In the genomic region with DNA sequence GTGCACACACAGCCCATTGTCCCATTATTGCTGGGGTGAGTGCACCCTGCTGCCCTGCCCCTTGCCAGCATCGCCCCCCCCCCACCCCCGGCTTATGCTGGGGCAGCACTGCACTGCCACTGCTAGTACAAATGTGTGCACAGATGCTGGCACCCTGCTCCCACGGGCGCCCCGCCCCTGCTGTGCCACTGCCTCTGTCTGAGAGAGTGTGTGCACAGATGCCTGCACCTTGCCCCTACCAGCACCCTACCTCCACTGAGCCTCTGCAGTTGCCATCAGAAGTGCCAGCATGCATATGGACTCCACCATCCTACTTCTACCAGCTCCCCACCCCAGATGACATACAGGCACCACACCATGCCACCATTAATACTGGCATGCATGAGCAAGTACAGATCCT, we compare ENCODE assay signal across 1 cellular context.
TF ChIP-seq lines count a peak whose summit lies in the region.

No MANE protein-coding gene starts in this region.

TF ChIP-seq in GM23338, 12 proteins besides CTCF, POLR2A, EP300 and RAD21 (continued from another document):
- no peak for TF ChIP-seq ETS1 (IDR thresholded peaks at IDR 0.05)
- TF ChIP-seq ZNF462 (CRISPR knock-in tag; IDR thresholded peaks at IDR 0.05), result no peak
- no peak for TF ChIP-seq EZH2phosphoT487 (IDR thresholded peaks at IDR 0.05; ENCODE audit: unreplicated experiment)
- TF ChIP-seq ZNF114 (CRISPR knock-in tag; IDR thresholded peaks at IDR 0.05), result no peak
- no peak for TF ChIP-seq ZNF331 (CRISPR knock-in tag; IDR thresholded peaks at IDR 0.05; ENCODE audit: low read depth)
- no peak for TF ChIP-seq EZH2 (IDR thresholded peaks at IDR 0.05; ENCODE audit: low read depth, unreplicated experiment)
- TF ChIP-seq STAT1 (IDR thresholded peaks at IDR 0.05; ENCODE audit: unreplicated experiment), result no peak
- no peak for TF ChIP-seq REST (IDR thresholded peaks at IDR 0.05; ENCODE audit: unreplicated experiment)
- no peak for TF ChIP-seq NANOG (IDR thresholded peaks at IDR 0.05; ENCODE audit: borderline replicate concordance)
- no peak for TF ChIP-seq POLR2AphosphoS5 (IDR thresholded peaks at IDR 0.05; ENCODE audit: low read depth)
- no peak for TF ChIP-seq JUNB (IDR thresholded peaks at IDR 0.05; ENCODE audit: unreplicated experiment)
